In genomic region chr1:205925730-205926129, GRCh38 we compare ENCODE assay signal across 14 cellular contexts. TPM values are rescaled to one million over a fixed set of nuclear protein-coding genes. Genes with fewer than 3 reads are reported as not detected.
DNase-seq lines count a peak whose midpoint lies in the region; ATAC-seq, FAIRE-seq and TF ChIP-seq lines count a peak whose summit lies in the region.
"Had no signal": no experiment of that assay in that cellular context is flagged by ENCODE, and none has a peak within 500 bp of the region (broad histone marks: within the 10 kb centered on the region; RNA-seq: fewer than 3 reads in every experiment).

No MANE protein-coding gene starts in this region.

- ATAC-seq in HepG2 (no peak), right lobe of liver (no peak)
- no peak for ATAC-seq in activated T-helper 17 cell treated with anti-CD3 and anti-CD28 coated beads, Interleukin-2, amount 50 U/mL, for 72 hours (replicated peaks)
- ATAC-seq: mucosa of descending colon had no signal

- no peaks in the 10 kb centered on the region for H3K9me2 ChIP-seq in hepatocyte (replicated peaks; ENCODE audit: insufficient read depth)

- DNase-seq in HepG2 (ENCODE audit: low spot score), result no peak
- no peak for DNase-seq in right lobe of liver
- DNase-seq in adipocyte (ENCODE audit: low read depth), result peak; percentile 92
- DNase-seq in hepatocyte (ENCODE audit: low spot score), result peak; percentile 42
- no peak for DNase-seq in DMS79 treated with DMSO at 0.1 percent for 48 hours (lab: John Stamatoyannopoulos, UW)
- no peak for DNase-seq in effector CD4-positive, alpha-beta T cell
- no peak for DNase-seq in stimulated activated CD4-positive, alpha-beta T cell treated with anti-CD3 and anti-CD28 coated beads, Interleukin-4, amount 100 ng/mL, for 1 hour
- DNase-seq: central memory CD4-positive, alpha-beta T cell; KG1; mucosa of descending colon; NCI-H526; stimulated activated naive CD4-positive, alpha-beta T cell had no signal

- 28% methylated on average over 9 of the region's 9 CpGs for WGBS in HepG2 (ENCODE audit: low lambda C conversion rate)
- WGBS in right lobe of liver (ENCODE audit: insufficient coverage, low coverage, low lambda C conversion rate, missing lambda C conversion rate), result 69% methylated on average over 7 of the region's 9 CpGs
- 59% methylated on average over 9 of the region's 9 CpGs for WGBS in hepatocyte (ENCODE audit: low lambda C conversion rate, missing lambda C conversion rate)

- H3K27me3 Mint-ChIP-seq in activated T-helper 17 cell treated with anti-CD3 and anti-CD28 coated beads, Interleukin-2, amount 50 U/mL, for 72 hours, result peaks cover 4% of the 10 kb centered on the region

- H3K36me3 ChIP-seq in HepG2 (replicated peaks in 1 of 2; ENCODE audit: control insufficient read depth in 1 of 2, insufficient read depth in 2 of 2, low read length in 2 of 2) (no peaks in the 10 kb centered on the region), right lobe of liver (no peaks in the 10 kb centered on the region), adipocyte (ENCODE audit: control insufficient read depth, insufficient read depth, low read length, severe bottlenecking) (no peaks in the 10 kb centered on the region), hepatocyte (replicated peaks; ENCODE audit: insufficient read depth, low read depth) (no peaks in the 10 kb centered on the region)
- H3K36me3 ChIP-seq: BLaER1 treated with 17β-estradiol and CSF1 and Interleukin-3, amounts not matched to agents 10 nM and 100 nM had no signal

- TF ChIP-seq EP300 in HepG2 (IDR thresholded peaks at IDR 0.05; ENCODE audit: low read depth in 2 of 2, low read length in 2 of 2) (no peak), HepG2 (CRISPR knock-in tag; IDR thresholded peaks at IDR 0.05; ENCODE audit: borderline replicate concordance) (no peak)

- H3K4me2 ChIP-seq in HepG2 (ENCODE audit: low read depth, low read length) (no peak overlapping the region), hepatocyte (no peak overlapping the region)

- no peak overlapping the region for H3K27ac ChIP-seq in HepG2 (ENCODE audit: extremely low read length, insufficient read depth, low read length)
- H3K27ac ChIP-seq in right lobe of liver, result no peak overlapping the region
- H3K27ac ChIP-seq in hepatocyte, result peak overlapping the region; percentile 40

- H3K4me1 Mint-ChIP-seq in activated T-helper 17 cell treated with anti-CD3 and anti-CD28 coated beads, Interleukin-2, amount 50 U/mL, for 72 hours, result peaks cover 1% of the 10 kb centered on the region

- CTCF ChIA-PET in HepG2 (lab: Yijun Ruan, JAX; ENCODE audit: low intra/inter-chr PET ratio, low total read pairs), result no interaction called here

- H3K27me3 ChIP-seq in HepG2 (ENCODE audit: control insufficient read depth in 1 of 2, insufficient read depth in 2 of 2, low read length in 2 of 2), result peaks cover 6 to 27% of the 10 kb centered on the region in 2 experiments; a peak in 3 of 5 replicates
- H3K27me3 ChIP-seq in right lobe of liver, result no peaks in the 10 kb centered on the region
- no peaks in the 10 kb centered on the region for H3K27me3 ChIP-seq in adipocyte (replicated peaks; ENCODE audit: control insufficient read depth, insufficient read depth, low read length)
- H3K27me3 ChIP-seq in hepatocyte, result no peaks in the 10 kb centered on the region
- H3K27me3 ChIP-seq: BLaER1 treated with 17β-estradiol and CSF1 and Interleukin-3, amounts not matched to agents 10 nM and 100 nM had no signal

- H3K79me2 ChIP-seq in HepG2 (ENCODE audit: insufficient read depth, low read length) (no peaks in the 10 kb centered on the region), hepatocyte (no peaks in the 10 kb centered on the region)

- H3K9me3 Mint-ChIP-seq in activated T-helper 17 cell treated with anti-CD3 and anti-CD28 coated beads, Interleukin-2, amount 50 U/mL, for 72 hours, result no peaks in the 10 kb centered on the region

- intact Hi-C loops in HepG2 (cut with micrococcal nuclease; ENCODE audit: unreplicated experiment) (no loop called here), right lobe of liver (cut with DNase I) (loop anchor here in 1 of 2 donors (5.0 to 10.0 kb wide), 2 partner anchors 52 to 179 kb away; no protein-coding TSS in a partner anchor)

- BruUV-seq in HepG2 (replicated peaks; lab: Mats Ljungman, UMichigan), result no TSS peak

- no peak for TF ChIP-seq RAD21 in HepG2 (CRISPR knock-in tag; IDR thresholded peaks at IDR 0.05)

- H4K20me1 ChIP-seq in HepG2 (ENCODE audit: insufficient read depth, low read length) (no peaks in the 10 kb centered on the region), hepatocyte (ENCODE audit: insufficient read depth, poor library complexity, severe bottlenecking) (no peaks in the 10 kb centered on the region)
- H4K20me1 ChIP-seq: BLaER1 treated with 17β-estradiol and CSF1 and Interleukin-3, amounts not matched to agents 10 nM and 100 nM had no signal

- H3K9ac ChIP-seq in HepG2 (ENCODE audit: insufficient read depth, low read depth, low read length) (no peak overlapping the region), adipocyte (ENCODE audit: low read length) (no peak overlapping the region)
- H3K9ac ChIP-seq: BLaER1 treated with 17β-estradiol and CSF1 and Interleukin-3, amounts not matched to agents 10 nM and 100 nM had no signal

- H3K27ac Mint-ChIP-seq in activated T-helper 17 cell treated with anti-CD3 and anti-CD28 coated beads, Interleukin-2, amount 50 U/mL, for 72 hours, result no peak overlapping the region

- TF ChIP-seq POLR2A in HepG2 (IDR thresholded peaks at IDR 0.05; ENCODE audit: insufficient read depth in 1 of 2, low read depth in 2 of 2, low read length in 2 of 2) (no peak), right lobe of liver (IDR thresholded peaks at IDR 0.05) (no peak)

- H3K36me3 Mint-ChIP-seq in activated T-helper 17 cell treated with anti-CD3 and anti-CD28 coated beads, Interleukin-2, amount 50 U/mL, for 72 hours (ENCODE audit: low read depth), result no peaks in the 10 kb centered on the region

- H3K4me3 ChIP-seq in HepG2 (replicated peaks in 1 of 3; ENCODE audit: insufficient read depth in 1 of 3, low read depth in 2 of 3, low read length in 3 of 3), result no peak overlapping the region
- no peak overlapping the region for H3K4me3 ChIP-seq in right lobe of liver
- no peak overlapping the region for H3K4me3 ChIP-seq in adipocyte (ENCODE audit: low read length)
- no peak overlapping the region for H3K4me3 ChIP-seq in hepatocyte
- H3K4me3 ChIP-seq: BLaER1 treated with 17β-estradiol and CSF1 and Interleukin-3, amounts not matched to agents 10 nM and 100 nM; mucosa of descending colon had no signal

- no peak for TF ChIP-seq CTCF in HepG2 (CRISPR knock-in tag; IDR thresholded peaks at IDR 0.05)
- no peak for TF ChIP-seq CTCF in right lobe of liver (IDR thresholded peaks at IDR 0.05)
- TF ChIP-seq CTCF in hepatocyte (IDR thresholded peaks at IDR 0.05; ENCODE audit: poor library complexity), result no peak

- H3K4me1 ChIP-seq in HepG2 (ENCODE audit: insufficient read depth, low read length) (no peaks in the 10 kb centered on the region), right lobe of liver (no peaks in the 10 kb centered on the region), adipocyte (ENCODE audit: control insufficient read depth, insufficient read depth, low read length) (peaks cover 17% of the 10 kb centered on the region), hepatocyte (ENCODE audit: insufficient read depth) (no peaks in the 10 kb centered on the region)

- POLR2A ChIA-PET in HepG2 (lab: Yijun Ruan, JAX), result no interaction called here

- H2AFZ ChIP-seq in HepG2 (ENCODE audit: low read length) (no peak overlapping the region), hepatocyte (no peak overlapping the region)

- in situ Hi-C loops in HepG2 (cut with HindIII; ENCODE audit: extremely low pct_ligation_motif_present, low pct_unique_long_range_greater_than_20kb), result loop anchor here (5.0 kb wide), 1 partner anchor 42 kb away; no protein-coding TSS in a partner anchor

- FAIRE-seq in HepG2 (lab: Jason Lieb, UNC), result no peak

- no peaks in the 10 kb centered on the region for H3K9me3 ChIP-seq in HepG2 (ENCODE audit: low read length)
- H3K9me3 ChIP-seq in right lobe of liver, result no peaks in the 10 kb centered on the region
- no peaks in the 10 kb centered on the region for H3K9me3 ChIP-seq in adipocyte (ENCODE audit: control insufficient read depth, low read length)
- H3K9me3 ChIP-seq in hepatocyte (ENCODE audit: low read depth), result no peaks in the 10 kb centered on the region
- H3K9me3 ChIP-seq: BLaER1 treated with 17β-estradiol and CSF1 and Interleukin-3, amounts not matched to agents 10 nM and 100 nM; mucosa of descending colon had no signal

- H3K4me3 Mint-ChIP-seq in activated T-helper 17 cell treated with anti-CD3 and anti-CD28 coated beads, Interleukin-2, amount 50 U/mL, for 72 hours, result no peak overlapping the region

TF ChIP-seq in HepG2, 621 proteins besides CTCF, POLR2A, EP300 and RAD21 (continues in another document):
- TF ChIP-seq FOXA1 (IDR thresholded peaks at IDR 0.05) (no peak), FOXA1 (CRISPR knock-in tag; IDR thresholded peaks at IDR 0.05) (no peak)

RNA-seq across cellular contexts. Expression of gene SLC26A9, which starts 17.5 kb away (rescaled TPM):
- 0.04 and 0.15 TPM in 2 replicates for total RNA-seq in HepG2 (2016; rRNA removed; fragmentation: Illumina TruSeq; extraction: Trizol)
- total RNA-seq in HepG2 (2016; cell fraction: cytosol; rRNA removed; fragmentation: Illumina TruSeq; extraction: Trizol; ENCODE audit: low read depth), result not detected in 2 replicates
- total RNA-seq in HepG2 (2016; cell fraction: insoluble cytoplasmic fraction; rRNA removed; fragmentation: Illumina TruSeq; extraction: Trizol), result 0.04 TPM in 1 of 2 replicates, not detected in the other
- total RNA-seq in HepG2 (2016; cell fraction: membrane; rRNA removed; fragmentation: Illumina TruSeq; extraction: Trizol), result 0.06 TPM in 1 of 2 replicates, not detected in the other
- 0.09 TPM in 1 of 2 replicates, not detected in the other for total RNA-seq in HepG2 (2016; cell fraction: nucleus; rRNA removed; fragmentation: Illumina TruSeq; extraction: Trizol)
- polyA plus RNA-seq in HepG2 (2011; rRNA removed), result 0.03 and 0.11 TPM in 2 replicates
- polyA plus RNA-seq in HepG2 (2011; cell fraction: cytosol; rRNA removed), result 0.03 TPM in 2 replicates
- 0.19 and 0.43 TPM in 2 replicates for polyA plus RNA-seq in HepG2 (2011; cell fraction: nucleus; rRNA removed)
- polyA plus RNA-seq in HepG2 (2012), result 0.04 TPM in 1 of 2 replicates, not detected in the other
- not detected in 2 replicates for polyA plus RNA-seq in HepG2 (2016; cell fraction: cytosol; fragmentation: Illumina TruSeq; extraction: Trizol; ENCODE audit: low read depth)
- 0.09 TPM in 1 of 2 replicates, not detected in the other for polyA plus RNA-seq in HepG2 (2016; cell fraction: insoluble cytoplasmic fraction; fragmentation: Illumina TruSeq; extraction: Trizol; ENCODE audit: low read depth)
- 0.07 and 0.13 TPM in 2 replicates for polyA plus RNA-seq in HepG2 (2016; cell fraction: membrane; fragmentation: Illumina TruSeq; extraction: Trizol; ENCODE audit: low read depth)
- polyA plus RNA-seq in HepG2 (2016; cell fraction: nucleus; fragmentation: Illumina TruSeq; extraction: Trizol; ENCODE audit: insufficient read depth, low read depth), result 0.40 and 0.41 TPM in 2 replicates
- 0.02 and 0.09 TPM in 2 replicates for polyA minus RNA-seq in HepG2 (2011; rRNA and poly(A)+ RNA removed; ENCODE audit: low replicate concordance)
- not detected in 2 replicates for polyA minus RNA-seq in HepG2 (2011; cell fraction: cytosol; rRNA and poly(A)+ RNA removed)
- 0.39 TPM in 1 of 2 replicates, not detected in the other for polyA minus RNA-seq in HepG2 (2011; cell fraction: nucleus; rRNA and poly(A)+ RNA removed)
- total RNA-seq in right lobe of liver, result under 1 TPM in 1 of 6 experiments, not detected in 5; 0.09 TPM
- total RNA-seq in hepatocyte, result 0.13 and 0.44 TPM in 2 replicates
- 0.63 and 2.4 TPM in 2 replicates for polyA plus RNA-seq in hepatocyte
- total RNA-seq in activated T-helper 17 cell treated with anti-CD3 and anti-CD28 coated beads, Interleukin-2, amount 50 U/mL, for 72 hours, result not detected
- total RNA-seq: mucosa of descending colon had no signal

Comparison
In these comparisons a context has a peak if more than half of its experiments do, and no peak if none do; other contexts are left out.
1. DNase-seq: peak in adipocyte (single experiment) and hepatocyte (single experiment); none in HepG2 (single experiment), right lobe of liver (0 of 3), DMS79 treated with DMSO at 0.1 percent for 48 hours (single experiment), effector CD4-positive, alpha-beta T cell (single experiment) and stimulated activated CD4-positive, alpha-beta T cell treated with anti-CD3 and anti-CD28 coated beads, Interleukin-4, amount 100 ng/mL, for 1 hour (single experiment).